Comparison of ENCODE assay signal across 18 cellular contexts in genomic region chr13:68713394-68713793, GRCh38.
"Had no signal": no experiment of that assay in that cellular context is flagged by ENCODE, and none has a peak within 500 bp of the region (broad histone marks: within the 10 kb centered on the region; RNA-seq: fewer than 3 reads in every experiment).

No MANE protein-coding gene starts in this region.

- FAIRE-seq: endometrium, TTC549 had no signal

- H3K79me2 ChIP-seq: parathyroid adenoma had no signal

- H3K36me3 ChIP-seq: breast epithelium, esophagus muscularis mucosa, lower lobe of right lung had no signal

- H3K27me3 ChIP-seq: breast epithelium, dorsolateral prefrontal cortex, esophagus muscularis mucosa, testis had no signal

- H3K4me3 ChIP-seq: breast epithelium, dorsolateral prefrontal cortex, esophagus muscularis mucosa, lower lobe of right lung, testis had no signal

- DNase-seq: activated CD4-positive, CD25-positive, alpha-beta regulatory T cell; activated T-cell treated with anti-CD3 and anti-CD28 coated beads, Interleukin-2, amount 50 U/mL, for 1 hour; amygdala; dorsolateral prefrontal cortex; foreskin fibroblast; glutamatergic neuron; lower lobe of right lung; natural killer cell; stimulated activated CD4-positive, alpha-beta T cell treated with anti-CD3 and anti-CD28 coated beads, Interleukin-15, amount 100 ng/mL, for 24 hours; stimulated activated CD4-positive, alpha-beta T cell treated with anti-CD3 and anti-CD28 coated beads, Interleukin-4, amount 100 ng/mL, for 24 hours; T-helper 2 cell; testis had no signal

- H3K27ac ChIP-seq: breast epithelium, dorsolateral prefrontal cortex, esophagus muscularis mucosa, lower lobe of right lung, parathyroid adenoma, testis had no signal

- ATAC-seq: activated naive CD4-positive, alpha-beta T cell treated with anti-CD3 and anti-CD28 coated beads, Interleukin-2, amount 50 U/mL, for 72 hours; lower lobe of right lung; natural killer cell had no signal

- H3K9me3 ChIP-seq: breast epithelium, esophagus muscularis mucosa, lower lobe of right lung, testis had no signal

- H2AFZ ChIP-seq: parathyroid adenoma had no signal

- H3K4me1 ChIP-seq: breast epithelium, esophagus muscularis mucosa, lower lobe of right lung, parathyroid adenoma, testis had no signal

- H3K9ac ChIP-seq: parathyroid adenoma had no signal
